16 cellular contexts compared by ENCODE assay signal in the genomic region with DNA sequence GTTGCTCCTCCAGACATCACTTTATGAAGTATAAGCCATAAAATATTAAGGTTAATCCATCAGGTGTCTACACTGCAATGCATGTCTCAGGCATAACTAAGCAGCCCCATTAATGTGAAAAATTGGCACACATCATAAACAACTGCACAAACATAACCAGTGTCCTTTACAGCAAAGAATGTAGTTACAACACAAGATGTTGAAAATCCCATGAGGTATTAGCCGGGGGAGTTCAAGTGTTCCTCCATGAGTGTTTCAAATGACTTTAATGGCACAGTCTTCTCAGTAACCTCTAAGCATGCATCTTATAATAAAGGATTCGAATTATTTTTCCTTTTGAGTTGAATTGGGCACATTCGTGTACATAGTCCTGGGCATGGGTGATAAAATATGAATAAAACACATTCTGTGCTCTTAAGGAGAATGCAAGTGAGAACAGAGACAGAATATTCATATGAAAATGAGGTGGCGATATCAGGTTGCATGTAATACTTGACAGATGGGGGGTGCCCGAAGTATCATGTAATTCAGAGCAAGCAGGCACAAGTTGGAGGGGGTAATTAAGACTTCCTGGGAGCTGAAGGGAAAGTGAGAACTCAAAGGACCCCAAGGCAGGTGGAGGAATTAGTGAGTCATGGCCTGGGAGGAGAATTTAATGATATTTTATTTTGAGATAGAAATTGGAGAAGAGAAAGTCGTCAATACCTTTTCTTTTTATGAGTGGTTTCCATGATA.
"Had no signal": no experiment of that assay in that cellular context is flagged by ENCODE, and none has a peak within 500 bp of the region (broad histone marks: within the 10 kb centered on the region; RNA-seq: fewer than 3 reads in every experiment).

No MANE protein-coding gene starts in this region.

- ATAC-seq: activated T-cell treated with anti-CD3 and anti-CD28 coated beads, Interleukin-2, amount 50 U/mL, for 72 hours; left lobe of liver; stimulated activated memory B cell treated with anti-CD40 and anti-IgM and Interleukin-4, amounts not matched to agents 10 μg/mL and 1 μg/mL and 100 μg/mL, for 72 hours; upper lobe of right lung had no signal

- DNase-seq: activated CD4-positive, alpha-beta T cell treated with anti-CD3 and anti-CD28 coated beads, Interleukin-2, amount 50 U/mL, for 4 hours; activated effector memory CD4-positive, alpha-beta T cell treated with anti-CD3 and anti-CD28 coated beads, Interleukin-2, amount 50 U/mL, for 16 hours; activated naive CD4-positive, alpha-beta T cell treated with anti-CD3 and anti-CD28 coated beads, Interleukin-2, amount 50 U/mL, for 16 hours; activated T-cell treated with anti-CD3 and anti-CD28 coated beads, Interleukin-2, amount 50 U/mL, for 72 hours; aorta; gastrocnemius medialis; head of caudate nucleus; kidney; sigmoid colon; stimulated activated CD4-positive, alpha-beta T cell treated with anti-CD3 and anti-CD28 coated beads, Interleukin-4, amount 100 ng/mL, for 24 hours; upper lobe of right lung had no signal

- H3K4me3 ChIP-seq: coronary artery, gastrocnemius medialis, lung, sigmoid colon, thoracic aorta, upper lobe of right lung had no signal
